Comparison of ENCODE assay signal across 8 cellular contexts in genomic region chr11:76860539-76861475, GRCh38. TPM values are rescaled to one million over a fixed set of nuclear protein-coding genes. Genes with fewer than 3 reads are reported as not detected.
A peak's percentile ranks its signal among the peaks of the same experiment; 100 is the strongest.
DNase-seq lines count a peak whose midpoint lies in the region; ATAC-seq and TF ChIP-seq lines count a peak whose summit lies in the region.

ACER3 (plus strand) TSS chr11:76860918; CDS start chr11:76860977, 59 bp downstream.

- peak within 1 kb of the TSS; percentile 78 to 80 for H3K4me3 ChIP-seq in right atrium auricular region
- H3K4me3 ChIP-seq in rectal smooth muscle tissue (ENCODE audit: low read length): peak within 1 kb of the TSS; percentile 89
- peak within 1 kb of the TSS; percentile 82 to 96 for H3K4me3 ChIP-seq in vagina

- H3K27ac ChIP-seq in right atrium auricular region (peak within 1 kb of the TSS; percentile 90 to 92), rectal smooth muscle tissue (ENCODE audit: low read depth, low read length) (peak within 1 kb of the TSS; percentile 89), vagina (peak within 1 kb of the TSS; percentile 93)

- TF ChIP-seq CTCF in right atrium auricular region (IDR thresholded peaks at IDR 0.05) (peak in 1 of 2 donors; percentile 31), vagina (IDR thresholded peaks at IDR 0.05) (no peak)

- peak; percentile 85 for TF ChIP-seq POLR2A in GM15510 (IDR thresholded peaks at IDR 0.05; ENCODE audit: borderline replicate concordance, extremely low read depth, insufficient read length)
- peak in 1 of 2 donors; percentile 79 for TF ChIP-seq POLR2A in vagina (IDR thresholded peaks at IDR 0.05)

- peaks cover 8% of the 10 kb centered on the region for H3K36me3 Mint-ChIP-seq in T-helper 1 cell treated with Interleukin-12 subunit alpha and Interleukin-12 subunit beta and Interleukin-4 antibody, amounts not matched to agents 30 μg/mL and 1 μg/mL, for 36 hours (ENCODE audit: low read depth)

- ATAC-seq in HG02840 (IDR thresholded peaks at IDR 0.05; ENCODE audit: low FRiP score, unreplicated experiment): peak; percentile 92

- peak within 1 kb of the TSS; percentile 90 for H3K4me3 Mint-ChIP-seq in T-helper 1 cell treated with Interleukin-12 subunit alpha and Interleukin-12 subunit beta and Interleukin-4 antibody, amounts not matched to agents 30 μg/mL and 1 μg/mL, for 36 hours

- H3K9me3 ChIP-seq in right atrium auricular region (no peaks in the 10 kb centered on the region), vagina (no peaks in the 10 kb centered on the region)

- H3K27me3 Mint-ChIP-seq in T-helper 1 cell treated with Interleukin-12 subunit alpha and Interleukin-12 subunit beta and Interleukin-4 antibody, amounts not matched to agents 30 μg/mL and 1 μg/mL, for 36 hours (ENCODE audit: low read depth): no peaks in the 10 kb centered on the region

- DNase-seq in NCI-H1417 treated with DMSO at 0.1 percent for 48 hours (lab: John Stamatoyannopoulos, UW) (peak; percentile 55), amniotic stem cell (lab: John Stamatoyannopoulos, UW) (peak; percentile 79), right atrium auricular region (ENCODE audit: low spot score) (peak; percentile 92), vagina (ENCODE audit: extremely low spot score in 2 of 2) (no peak)

- H3K4me1 ChIP-seq in right atrium auricular region: peaks cover 0 to 26% of the 10 kb centered on the region in 2 donors
- peaks cover 7% of the 10 kb centered on the region for H3K4me1 ChIP-seq in rectal smooth muscle tissue (ENCODE audit: control insufficient read depth, insufficient read depth, low read length)
- peaks cover 24% of the 10 kb centered on the region for H3K4me1 ChIP-seq in vagina

- H3K27me3 ChIP-seq in right atrium auricular region: no peaks in the 10 kb centered on the region
- H3K27me3 ChIP-seq in rectal smooth muscle tissue (ENCODE audit: control insufficient read depth, insufficient read depth, low read length): no peaks in the 10 kb centered on the region
- H3K27me3 ChIP-seq in vagina: no peaks in the 10 kb centered on the region

- peak within 1 kb of the TSS; percentile 74 for H3K9ac ChIP-seq in rectal smooth muscle tissue (ENCODE audit: low read length)

- H3K9me3 Mint-ChIP-seq in T-helper 1 cell treated with Interleukin-12 subunit alpha and Interleukin-12 subunit beta and Interleukin-4 antibody, amounts not matched to agents 30 μg/mL and 1 μg/mL, for 36 hours: no peaks in the 10 kb centered on the region

- peak within 1 kb of the TSS; percentile 77 for H3K27ac Mint-ChIP-seq in T-helper 1 cell treated with Interleukin-12 subunit alpha and Interleukin-12 subunit beta and Interleukin-4 antibody, amounts not matched to agents 30 μg/mL and 1 μg/mL, for 36 hours

- intact Hi-C loops in vagina (cut with DNase I): no loop called here

- H3K36me3 ChIP-seq in right atrium auricular region (no peaks in the 10 kb centered on the region), rectal smooth muscle tissue (ENCODE audit: control insufficient read depth, insufficient read depth, low read length) (no peaks in the 10 kb centered on the region), vagina (no peaks in the 10 kb centered on the region)

- peaks cover 20% of the 10 kb centered on the region for H3K4me1 Mint-ChIP-seq in T-helper 1 cell treated with Interleukin-12 subunit alpha and Interleukin-12 subunit beta and Interleukin-4 antibody, amounts not matched to agents 30 μg/mL and 1 μg/mL, for 36 hours (ENCODE audit: low read depth)

RNA-seq across cellular contexts. Expression of gene ACER3, which starts in this region (rescaled TPM):
- total RNA-seq in right atrium auricular region: 10 to 100 TPM in 1 of 2 donors, 1 to 10 TPM in 1; 6.4 to 11.3 TPM
- 16.2 TPM for total RNA-seq in vagina

Comparison
In these comparisons a context has a peak if more than half of its experiments do, and no peak if none do; other contexts are left out.
1. DNase-seq: peak in NCI-H1417 treated with DMSO at 0.1 percent for 48 hours (single experiment), amniotic stem cell (single experiment) and right atrium auricular region (single experiment); none in vagina (0 of 2).
2. Peak in every context shown above with its lines, with median percentiles within 50 percentile points of each other: H3K27ac ChIP-seq and H3K4me3 ChIP-seq.